ENCODE assay signal across 9 cellular contexts in the genomic region with DNA sequence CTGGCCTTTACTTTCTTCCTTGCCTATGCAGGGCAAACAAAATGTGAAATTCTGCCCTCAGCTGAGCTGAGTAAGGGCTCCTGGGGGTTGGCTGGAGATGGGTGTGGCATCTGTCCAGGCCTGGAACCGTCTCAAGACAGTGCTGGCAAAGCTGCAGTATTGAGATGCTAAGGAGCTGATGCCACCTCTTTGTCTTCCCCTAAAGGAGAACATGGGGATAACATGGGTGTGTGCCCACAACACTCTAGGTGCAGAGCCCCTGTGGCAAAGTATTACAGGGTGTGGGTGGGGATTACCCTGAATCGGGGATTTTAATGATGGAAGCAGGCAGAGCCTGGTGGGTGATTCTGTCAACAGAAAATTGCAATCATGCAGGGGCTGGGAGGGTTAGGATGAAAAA. TPM values are rescaled to one million over a fixed set of nuclear protein-coding genes. Genes with fewer than 3 reads are reported as not detected.
DNase-seq lines count a peak whose midpoint lies in the region; ATAC-seq and TF ChIP-seq lines count a peak whose summit lies in the region.
"Had no signal": no experiment of that assay in that cellular context is flagged by ENCODE, and none has a peak within 500 bp of the region (broad histone marks: within the 10 kb centered on the region; RNA-seq: fewer than 3 reads in every experiment).

No MANE protein-coding gene starts in this region.

- H3K4me3 Mint-ChIP-seq in dendritic cell treated with granulocyte-macrophage colony-stimulating factor and Interleukin-4, amounts not matched to agents 40 ng/mL and 50 ng/mL, for 4 days, result no peak overlapping the region

- BruUV-seq in A673 (replicated peaks; lab: Mats Ljungman, UMichigan) (no TSS peak), PC-9 (replicated peaks; lab: Mats Ljungman, UMichigan) (no TSS peak)

- H4K20me1 ChIP-seq in DND-41 (ENCODE audit: insufficient read depth, low read length) (peaks cover 2% of the 10 kb centered on the region; the same call in 1 of the 2 replicates), PC-9 (ENCODE audit: insufficient read depth) (peaks cover 14% of the 10 kb centered on the region)

- no peak overlapping the region for H3K4me3 ChIP-seq in A673 (ENCODE audit: low read depth, low read length, poor library complexity, severe bottlenecking)
- H3K4me3 ChIP-seq in DND-41 (ENCODE audit: low read depth in 1 of 2, low read length in 2 of 2), result no peak overlapping the region
- no peak overlapping the region for H3K4me3 ChIP-seq in PC-9
- H3K4me3 ChIP-seq: tibial nerve had no signal

- H3K4me1 Mint-ChIP-seq in dendritic cell treated with granulocyte-macrophage colony-stimulating factor and Interleukin-4, amounts not matched to agents 40 ng/mL and 50 ng/mL, for 4 days (ENCODE audit: low read depth), result peaks cover 42% of the 10 kb centered on the region

- H3K79me2 ChIP-seq in DND-41 (ENCODE audit: insufficient read depth, low read length) (peaks cover 29% of the 10 kb centered on the region), PC-9 (ENCODE audit: low read depth) (peaks cover 10% of the 10 kb centered on the region; the same call in 1 of the 2 replicates)

- TF ChIP-seq CTCF in A673 (conservative IDR thresholded peaks at IDR 0.05; ENCODE audit: low read depth, low read length) (peak; percentile 40), DND-41 (IDR thresholded peaks at IDR 0.05; ENCODE audit: borderline replicate concordance, extremely low read depth, low read length, poor library complexity, severe bottlenecking) (peak; percentile 30), PC-9 (conservative IDR thresholded peaks at IDR 0.05) (no peak)

- H3K36me3 ChIP-seq in A673 (ENCODE audit: insufficient read depth, low read length, poor library complexity, severe bottlenecking), result peaks cover 50% of the 10 kb centered on the region
- H3K36me3 ChIP-seq in DND-41 (ENCODE audit: insufficient read depth, low read length), result peaks cover 56% of the 10 kb centered on the region
- peaks cover 18% of the 10 kb centered on the region for H3K36me3 ChIP-seq in PC-9 (ENCODE audit: low read depth)

- POLR2A ChIA-PET in A673 (lab: Charles Lee; ENCODE audit: low non-redundant PET), result no interaction called here
- POLR2A ChIA-PET in PC-9 (lab: Charles Lee; ENCODE audit: unreplicated experiment), result interaction anchor here (0.6 kb wide), 1 partner anchor 73 kb away, joined by 3 read pairs; no protein-coding TSS in a partner anchor

- ATAC-seq in DND-41 (ENCODE audit: insufficient read depth, low read depth), result no peak

- H2AFZ ChIP-seq in DND-41 (ENCODE audit: low read depth, low read length), result no peak overlapping the region
- no peak overlapping the region for H2AFZ ChIP-seq in PC-9

- H3K27ac Mint-ChIP-seq in dendritic cell treated with granulocyte-macrophage colony-stimulating factor and Interleukin-4, amounts not matched to agents 40 ng/mL and 50 ng/mL, for 4 days, result peak overlapping the region; percentile 14

- H3K4me2 ChIP-seq in DND-41 (ENCODE audit: insufficient read depth, low read length), result no peak overlapping the region
- no peak overlapping the region for H3K4me2 ChIP-seq in PC-9

- H3K9me3 Mint-ChIP-seq in dendritic cell treated with granulocyte-macrophage colony-stimulating factor and Interleukin-4, amounts not matched to agents 40 ng/mL and 50 ng/mL, for 4 days, result no peaks in the 10 kb centered on the region

- CTCF ChIA-PET in A673 (lab: Charles Lee), result no interaction called here
- CTCF ChIA-PET in PC-9 (lab: Charles Lee), result interaction anchor here (0.6 kb wide), 1 partner anchor 344 kb away, joined by 3 read pairs; no protein-coding TSS in a partner anchor

- DNase-seq in A673 (ENCODE audit: low spot score) (peak; percentile 67), DND-41 (no peak), NCI-H446 (lab: John Stamatoyannopoulos, UW) (peak; percentile 63 to 88), NCI-H187 treated with DMSO at 0.1 percent for 48 hours (lab: John Stamatoyannopoulos, UW) (no peak), NCI-H69 (lab: John Stamatoyannopoulos, UW) (no peak), PC-9 (no peak)
- DNase-seq in NK-92 treated with Interleukin-12 subunit alpha and Interleukin-12 subunit beta, amount 100 ng/mL, for 24 hours (lab: John Stamatoyannopoulos, UW), result no peak

- no peaks in the 10 kb centered on the region for H3K27me3 Mint-ChIP-seq in dendritic cell treated with granulocyte-macrophage colony-stimulating factor and Interleukin-4, amounts not matched to agents 40 ng/mL and 50 ng/mL, for 4 days

- H3K27ac ChIP-seq in A673 (ENCODE audit: low read depth, low read length, poor library complexity, severe bottlenecking), result no peak overlapping the region
- no peak overlapping the region for H3K27ac ChIP-seq in DND-41 (ENCODE audit: low read length)
- no peak overlapping the region for H3K27ac ChIP-seq in PC-9
- H3K27ac ChIP-seq: tibial nerve had no signal

- intact Hi-C loops in A673 (cut with micrococcal nuclease; ENCODE audit: unreplicated experiment) (no loop called here), PC-9 (cut with micrococcal nuclease; ENCODE audit: unreplicated experiment) (loop anchor here (5.0 to 10.0 kb wide), 5 partner anchors 43 to 327 kb away; a partner anchor contains a TSS)
- intact Hi-C loops in dendritic cell treated with granulocyte-macrophage colony-stimulating factor and Interleukin-4, amounts not matched to agents 40 ng/mL and 50 ng/mL, for 4 days (cut with micrococcal nuclease), result no loop called here

- H3K4me1 ChIP-seq in A673 (ENCODE audit: insufficient read depth, low read length, poor library complexity, severe bottlenecking) (peaks cover 19% of the 10 kb centered on the region), DND-41 (ENCODE audit: insufficient read depth, low read length) (peaks cover 32% of the 10 kb centered on the region), PC-9 (replicated peaks; ENCODE audit: insufficient read depth) (peaks cover 16% of the 10 kb centered on the region)

- no peaks in the 10 kb centered on the region for H3K9me3 ChIP-seq in A673 (ENCODE audit: low read depth, low read length, poor library complexity, severe bottlenecking)
- no peaks in the 10 kb centered on the region for H3K9me3 ChIP-seq in DND-41 (ENCODE audit: insufficient read depth, low read length, severe bottlenecking)
- no peaks in the 10 kb centered on the region for H3K9me3 ChIP-seq in PC-9 (ENCODE audit: insufficient read depth, low read depth)
- H3K9me3 ChIP-seq: tibial nerve had no signal

- H3F3A ChIP-seq in PC-9 (ENCODE audit: insufficient read depth, low read depth), result peaks cover 31% of the 10 kb centered on the region; the same call in 1 of the 2 replicates

- H3K36me3 Mint-ChIP-seq in dendritic cell treated with granulocyte-macrophage colony-stimulating factor and Interleukin-4, amounts not matched to agents 40 ng/mL and 50 ng/mL, for 4 days (ENCODE audit: low read depth), result peaks cover 63% of the 10 kb centered on the region

- H3K9ac ChIP-seq in DND-41 (ENCODE audit: low read depth, low read length), result no peak overlapping the region

- H3K27me3 ChIP-seq in A673 (replicated peaks; ENCODE audit: insufficient read depth, low read depth, low read length, poor library complexity), result no peaks in the 10 kb centered on the region
- no peaks in the 10 kb centered on the region for H3K27me3 ChIP-seq in DND-41 (ENCODE audit: insufficient read depth, low read length, poor library complexity)
- no peaks in the 10 kb centered on the region for H3K27me3 ChIP-seq in PC-9 (ENCODE audit: insufficient read depth, low read depth)
- H3K27me3 ChIP-seq: tibial nerve had no signal

- H3K9me2 ChIP-seq in PC-9 (ENCODE audit: insufficient read depth), result no peaks in the 10 kb centered on the region

RNA-seq across cellular contexts. Expression of a gene that starts 2.5 kb away (rescaled TPM):
- total RNA-seq in A673 (2021) (26.8 and 30.7 TPM in 2 replicates), PC-9 (2021) (19.3 and 22.4 TPM in 2 replicates)

RNA-seq across cellular contexts. Expression of a gene that starts 54.9 kb away (rescaled TPM):
- total RNA-seq in A673 (2021) (64.5 and 68.7 TPM in 2 replicates), PC-9 (2021) (76.3 and 86.0 TPM in 2 replicates)

Comparison
In these comparisons a context has a peak if more than half of its experiments do, and no peak if none do; other contexts are left out.
1. DNase-seq: peak in A673 (single experiment) and NCI-H446 (2 of 2); none in DND-41 (single experiment), NCI-H187 treated with DMSO at 0.1 percent for 48 hours (single experiment), NK-92 treated with Interleukin-12 subunit alpha and Interleukin-12 subunit beta, amount 100 ng/mL, for 24 hours (single experiment), NCI-H69 (single experiment) and PC-9 (0 of 2).